In the genomic region with DNA sequence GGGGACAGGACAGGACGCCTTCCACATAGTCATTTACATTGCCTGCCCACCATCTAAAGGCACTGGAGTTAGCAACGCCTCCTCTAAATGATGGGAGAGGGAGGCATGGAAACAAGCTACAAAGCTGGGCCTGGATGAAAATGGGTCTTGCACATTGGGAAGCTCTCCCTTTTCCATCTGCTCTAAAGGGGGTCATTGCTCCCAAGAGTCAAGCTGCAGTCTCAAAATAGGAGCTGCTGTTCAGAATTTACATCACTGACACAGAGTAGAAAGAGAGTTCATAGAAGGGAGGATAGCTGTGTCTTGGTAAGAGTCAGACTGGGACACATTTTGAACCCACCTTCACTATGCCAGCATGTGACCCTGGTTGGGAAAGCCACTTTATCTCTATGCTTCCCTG, we compare ENCODE assay signal across 34 cellular contexts. TPM values are rescaled to one million over a fixed set of nuclear protein-coding genes. Genes with fewer than 3 reads are reported as not detected.
DNase-seq lines count a peak whose midpoint lies in the region; ATAC-seq, FAIRE-seq and TF ChIP-seq lines count a peak whose summit lies in the region.
"Had no signal": no experiment of that assay in that cellular context is flagged by ENCODE, and none has a peak within 500 bp of the region (broad histone marks: within the 10 kb centered on the region; RNA-seq: fewer than 3 reads in every experiment).

No MANE protein-coding gene starts in this region.

- H3K4me1 ChIP-seq in testis (peaks cover 11% of the 10 kb centered on the region), pancreas (no peaks in the 10 kb centered on the region)
- H3K4me1 ChIP-seq: uterus had no signal

- 91 to 93% methylated on average over 2 of the region's 2 CpGs for WGBS in testis, 2 donors
- 79 to 93% methylated on average over 2 of the region's 2 CpGs for WGBS in pancreas, 2 donors

- peaks cover 9% of the 10 kb centered on the region for H3K36me3 Mint-ChIP-seq in activated naive CD4-positive, alpha-beta T cell treated with anti-CD3 and anti-CD28 coated beads, Interleukin-2, amount 50 U/mL, for 24 hours
- H3K36me3 Mint-ChIP-seq in activated naive CD4-positive, alpha-beta T cell treated with anti-CD3 and anti-CD28 coated beads for 36 hours (ENCODE audit: low read depth): peaks cover 8% of the 10 kb centered on the region
- H3K36me3 Mint-ChIP-seq in CD14-positive monocyte (peaks cover 59 to 76% of the 10 kb centered on the region in 2 donors), natural killer cell (peaks cover 7% of the 10 kb centered on the region)
- H3K36me3 Mint-ChIP-seq in activated CD8-positive, alpha-beta T cell treated with anti-CD3 and anti-CD28 coated beads, Interleukin-2, amount 10 ng/mL, durations not matched to agents 7 days and 5 days (ENCODE audit: low read depth): peaks cover 55% of the 10 kb centered on the region

- H3K9me3 ChIP-seq in testis (no peaks in the 10 kb centered on the region), pancreas (no peaks in the 10 kb centered on the region)
- H3K9me3 ChIP-seq: adrenal gland, esophagus muscularis mucosa, lower lobe of right lung, thoracic aorta, uterus had no signal

- H3K27ac Mint-ChIP-seq in activated naive CD4-positive, alpha-beta T cell treated with anti-CD3 and anti-CD28 coated beads, Interleukin-2, amount 50 U/mL, for 24 hours: peak overlapping the region; percentile 66
- H3K27ac Mint-ChIP-seq in activated naive CD4-positive, alpha-beta T cell treated with anti-CD3 and anti-CD28 coated beads for 36 hours: no peak overlapping the region
- H3K27ac Mint-ChIP-seq in CD14-positive monocyte (peak overlapping the region in 4 of 7 donors; percentile 23 to 76 (median 54)), natural killer cell (peak overlapping the region; percentile 47 to 97)
- H3K27ac Mint-ChIP-seq in activated CD8-positive, alpha-beta T cell treated with anti-CD3 and anti-CD28 coated beads, Interleukin-2, amount 10 ng/mL, durations not matched to agents 7 days and 5 days: peak overlapping the region; percentile 25
- H3K27ac Mint-ChIP-seq: nephron progenitor cell had no signal

- intact Hi-C loops in activated naive CD4-positive, alpha-beta T cell treated with anti-CD3 and anti-CD28 coated beads for 36 hours (cut with micrococcal nuclease): no loop called here
- intact Hi-C loops in CD14-positive monocyte (cut with micrococcal nuclease) (no loop called here), natural killer cell (cut with micrococcal nuclease) (loop anchor here (5.0 kb wide), 1 partner anchor 54 kb away; no protein-coding TSS in a partner anchor), testis (cut with DNase I; ENCODE audit: low total_unique reads) (no loop called here), pancreas (cut with DNase I) (no loop called here)

- no peaks in the 10 kb centered on the region for H3K27me3 Mint-ChIP-seq in activated naive CD4-positive, alpha-beta T cell treated with anti-CD3 and anti-CD28 coated beads, Interleukin-2, amount 50 U/mL, for 24 hours
- no peaks in the 10 kb centered on the region for H3K27me3 Mint-ChIP-seq in activated naive CD4-positive, alpha-beta T cell treated with anti-CD3 and anti-CD28 coated beads for 36 hours (ENCODE audit: low read depth)
- no peaks in the 10 kb centered on the region for H3K27me3 Mint-ChIP-seq in CD14-positive monocyte (ENCODE audit: low read depth in 3 of 3)
- H3K27me3 Mint-ChIP-seq in activated CD8-positive, alpha-beta T cell treated with anti-CD3 and anti-CD28 coated beads, Interleukin-2, amount 10 ng/mL, durations not matched to agents 7 days and 5 days (ENCODE audit: low read depth): no peaks in the 10 kb centered on the region
- no peaks in the 10 kb centered on the region for H3K27me3 Mint-ChIP-seq in natural killer cell (ENCODE audit: low read depth in 2 of 2)

- no peak for DNase-seq in activated naive CD4-positive, alpha-beta T cell treated with anti-CD3 and anti-CD28 coated beads for 36 hours
- no peak for DNase-seq in CD14-positive monocyte (ENCODE audit: low spot score)
- no peak for DNase-seq in activated CD8-positive, alpha-beta T cell treated with anti-CD3 and anti-CD28 coated beads, Interleukin-2, amount 10 ng/mL, durations not matched to agents 7 days and 5 days
- DNase-seq in natural killer cell: no peak
- DNase-seq in testis: no peak
- no peak for DNase-seq in pancreas
- DNase-seq: activated CD4-positive, alpha-beta T cell treated with anti-CD3 and anti-CD28 coated beads for 1 hour; activated CD8-positive, alpha-beta memory T cell treated with anti-CD3 and anti-CD28 coated beads for 24 hours; activated gamma-delta T cell; activated T-cell treated with anti-CD3 and anti-CD28 coated beads for 4 hours; adrenal gland; cerebellar nuclear complex; COR-L47; dermis blood vessel endothelial cell; foreskin fibroblast; head of caudate nucleus; kidney; lower lobe of right lung; NCI-H2029 treated with DMSO at 0.1 percent for 48 hours; NCI-H524 treated with DMSO at 0.1 percent for 48 hours; nephron progenitor cell; PC-3; stimulated activated naive CD4-positive, alpha-beta T cell treated with Interleukin-2 at 50 U/mL for 16 hours; uterus had no signal

- no peak overlapping the region for H3K4me3 Mint-ChIP-seq in activated naive CD4-positive, alpha-beta T cell treated with anti-CD3 and anti-CD28 coated beads, Interleukin-2, amount 50 U/mL, for 24 hours
- H3K4me3 Mint-ChIP-seq in activated naive CD4-positive, alpha-beta T cell treated with anti-CD3 and anti-CD28 coated beads for 36 hours: no peak overlapping the region
- H3K4me3 Mint-ChIP-seq in CD14-positive monocyte: no peak overlapping the region
- H3K4me3 Mint-ChIP-seq in activated CD8-positive, alpha-beta T cell treated with anti-CD3 and anti-CD28 coated beads, Interleukin-2, amount 10 ng/mL, durations not matched to agents 7 days and 5 days: no peak overlapping the region
- no peak overlapping the region for H3K4me3 Mint-ChIP-seq in natural killer cell
- H3K4me3 Mint-ChIP-seq: nephron progenitor cell had no signal

- H3K27ac ChIP-seq in testis (no peak overlapping the region), pancreas (no peak overlapping the region)
- H3K27ac ChIP-seq: adrenal gland, esophagus muscularis mucosa, lower lobe of right lung, skin epidermis, thoracic aorta, uterus had no signal

- H3K4me1 Mint-ChIP-seq in activated naive CD4-positive, alpha-beta T cell treated with anti-CD3 and anti-CD28 coated beads, Interleukin-2, amount 50 U/mL, for 24 hours: peaks cover 91% of the 10 kb centered on the region
- peaks cover 85% of the 10 kb centered on the region for H3K4me1 Mint-ChIP-seq in activated naive CD4-positive, alpha-beta T cell treated with anti-CD3 and anti-CD28 coated beads for 36 hours (ENCODE audit: low read depth)
- peaks cover 86% of the 10 kb centered on the region for H3K4me1 Mint-ChIP-seq in CD14-positive monocyte
- peaks cover 61% of the 10 kb centered on the region for H3K4me1 Mint-ChIP-seq in activated CD8-positive, alpha-beta T cell treated with anti-CD3 and anti-CD28 coated beads, Interleukin-2, amount 10 ng/mL, durations not matched to agents 7 days and 5 days (ENCODE audit: low read depth)
- peaks cover 85 to 88% of the 10 kb centered on the region in 2 donors for H3K4me1 Mint-ChIP-seq in natural killer cell

- FAIRE-seq in pancreas (lab: Jason Lieb, UNC): no peak
- FAIRE-seq: A204.1, GM12878, H1, kidney had no signal

- no peak for TF ChIP-seq POLR2A in testis (IDR thresholded peaks at IDR 0.05)

- CTCF ChIA-PET in activated naive CD4-positive, alpha-beta T cell treated with anti-CD3 and anti-CD28 coated beads for 36 hours (lab: Charles Lee): interaction anchor here (0.6 to 1.0 kb wide), 2 partner anchors 31 to 674 kb away, joined by 3 read pairs; no protein-coding TSS in a partner anchor
- CTCF ChIA-PET in activated CD8-positive, alpha-beta T cell treated with anti-CD3 and anti-CD28 coated beads, Interleukin-2, amount 10 ng/mL, durations not matched to agents 7 days and 5 days (lab: Charles Lee): interaction anchor here (0.8 to 3.3 kb wide), 3 partner anchors 31 to 426 kb away, joined by 3 to 20 read pairs (median 10); no protein-coding TSS in a partner anchor

- H3K9me3 Mint-ChIP-seq in activated naive CD4-positive, alpha-beta T cell treated with anti-CD3 and anti-CD28 coated beads, Interleukin-2, amount 50 U/mL, for 24 hours: no peaks in the 10 kb centered on the region
- no peaks in the 10 kb centered on the region for H3K9me3 Mint-ChIP-seq in activated naive CD4-positive, alpha-beta T cell treated with anti-CD3 and anti-CD28 coated beads for 36 hours
- H3K9me3 Mint-ChIP-seq in CD14-positive monocyte (peaks cover 0 to 1% (median 0%) of the 10 kb centered on the region in 7 donors), natural killer cell (no peaks in the 10 kb centered on the region)
- no peaks in the 10 kb centered on the region for H3K9me3 Mint-ChIP-seq in activated CD8-positive, alpha-beta T cell treated with anti-CD3 and anti-CD28 coated beads, Interleukin-2, amount 10 ng/mL, durations not matched to agents 7 days and 5 days (ENCODE audit: insufficient read depth)
- H3K9me3 Mint-ChIP-seq: nephron progenitor cell had no signal

- no peak for ATAC-seq in activated CD8-positive, alpha-beta T cell treated with anti-CD3 and anti-CD28 coated beads, Interleukin-2, amount 10 ng/mL, durations not matched to agents 7 days and 5 days
- ATAC-seq in natural killer cell: no peak
- ATAC-seq in pancreas: no peak
- ATAC-seq in HG03097 (IDR thresholded peaks at IDR 0.05; ENCODE audit: low FRiP score, unreplicated experiment): no peak
- ATAC-seq: GM12878, lower lobe of right lung, PC-3, SK-N-SH treated with all-trans-retinoic acid at 6 μM for 48 hours had no signal

- POLR2A ChIA-PET in activated CD8-positive, alpha-beta T cell treated with anti-CD3 and anti-CD28 coated beads, Interleukin-2, amount 10 ng/mL, durations not matched to agents 7 days and 5 days (lab: Charles Lee): no interaction called here

- H3K36me3 ChIP-seq in testis (ENCODE audit: low read depth, missing control alignments) (no peaks in the 10 kb centered on the region), pancreas (no peaks in the 10 kb centered on the region)
- H3K36me3 ChIP-seq: adrenal gland, esophagus muscularis mucosa, lower lobe of right lung, thoracic aorta, uterus had no signal

- no peak for TF ChIP-seq CTCF in CD14-positive monocyte (IDR thresholded peaks at IDR 0.05)
- TF ChIP-seq CTCF in natural killer cell (IDR thresholded peaks at IDR 0.05): no peak
- TF ChIP-seq CTCF in testis (IDR thresholded peaks at IDR 0.05): no peak
- TF ChIP-seq CTCF in pancreas (IDR thresholded peaks at IDR 0.05): no peak

- H3K4me3 ChIP-seq in testis (no peak overlapping the region), pancreas (no peak overlapping the region)
- H3K4me3 ChIP-seq: adrenal gland, esophagus muscularis mucosa, GM12878, lower lobe of right lung, skin epidermis, thoracic aorta, uterus had no signal

- H3K27me3 ChIP-seq in testis (no peaks in the 10 kb centered on the region), pancreas (no peaks in the 10 kb centered on the region)
- H3K27me3 ChIP-seq: adrenal gland, esophagus muscularis mucosa, uterus had no signal

RNA-seq across cellular contexts. Expression of gene RCSD1, which starts 26.6 kb away (rescaled TPM):
- 10 to 100 TPM; 27.3 to 27.9 TPM for total RNA-seq in activated naive CD4-positive, alpha-beta T cell treated with anti-CD3 and anti-CD28 coated beads for 36 hours
- polyA plus RNA-seq in CD14-positive monocyte: 100 to 1,000 TPM; 216 to 218 TPM
- total RNA-seq in activated CD8-positive, alpha-beta T cell treated with anti-CD3 and anti-CD28 coated beads, Interleukin-2, amount 10 ng/mL, durations not matched to agents 7 days and 5 days: 100 to 1,000 TPM; 143 to 145 TPM
- 100 to 1,000 TPM in 2 of 3 donors, 10 to 100 TPM in 1; 86.3 to 130 (median 110) TPM for total RNA-seq in natural killer cell
- 10 to 100 TPM; 13.8 to 24.7 TPM for total RNA-seq in testis
- polyA plus RNA-seq in testis (ENCODE audit: insufficient read depth, low read depth, low replicate concordance): 14.1 TPM
- 1 to 10 TPM in 4 of 6 donors, under 1 TPM in 2; 0.59 to 6.7 (median 1.7) TPM for total RNA-seq in pancreas
- 1 to 10 TPM in 1 of 2 donors, under 1 TPM in 1; 0.89 to 1.9 TPM for polyA plus RNA-seq in pancreas
- total RNA-seq: osteocyte, PC-3 had no signal
